In the genomic region with DNA sequence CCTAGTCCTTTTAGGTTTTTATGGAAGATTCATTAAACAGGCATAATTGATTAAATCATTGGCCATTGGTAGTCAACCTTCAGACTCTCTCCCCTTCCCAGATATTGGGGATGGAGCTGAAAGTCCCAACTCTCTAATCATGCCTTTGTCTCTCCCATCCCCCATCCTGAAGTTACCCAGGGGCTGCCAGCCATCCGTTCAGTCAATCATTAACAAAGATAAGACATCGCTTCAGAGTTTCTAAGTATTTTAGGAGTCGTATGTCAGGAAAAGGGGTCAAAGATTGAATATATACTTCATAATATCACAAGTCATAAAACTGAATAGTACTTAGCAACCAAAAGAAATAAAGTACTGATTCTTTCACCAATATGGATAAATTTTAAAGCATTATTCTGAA, we compare ENCODE assay signal across 1 cellular context.
TF ChIP-seq lines count a peak whose summit lies in the region.

No MANE protein-coding gene starts in this region.

TF ChIP-seq in IMR-90, 13 proteins besides CTCF, POLR2A, EP300 and RAD21:
- TF ChIP-seq, protein P1, sequence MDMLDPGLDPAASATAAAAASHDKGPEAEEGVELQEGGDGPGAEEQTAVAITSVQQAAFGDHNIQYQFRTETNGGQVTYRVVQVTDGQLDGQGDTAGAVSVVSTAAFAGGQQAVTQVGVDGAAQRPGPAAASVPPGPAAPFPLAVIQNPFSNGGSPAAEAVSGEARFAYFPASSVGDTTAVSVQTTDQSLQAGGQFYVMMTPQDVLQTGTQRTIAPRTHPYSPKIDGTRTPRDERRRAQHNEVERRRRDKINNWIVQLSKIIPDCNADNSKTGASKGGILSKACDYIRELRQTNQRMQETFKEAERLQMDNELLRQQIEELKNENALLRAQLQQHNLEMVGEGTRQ (IDR thresholded peaks at IDR 0.05; ENCODE audit: low read depth, low read length): no peak
- TF ChIP-seq CHD1 (IDR thresholded peaks at IDR 0.05; ENCODE audit: low read depth, low read length): no peak
- TF ChIP-seq BHLHE40 (IDR thresholded peaks at IDR 0.05; ENCODE audit: low read depth, low read length): no peak
- no peak for TF ChIP-seq MAZ (IDR thresholded peaks at IDR 0.05; ENCODE audit: borderline replicate concordance, low read depth, low read length)
- no peak for TF ChIP-seq MAFK (IDR thresholded peaks at IDR 0.05; ENCODE audit: low read depth, low read length)
- TF ChIP-seq RFX5 (IDR thresholded peaks at IDR 0.05; ENCODE audit: low read depth, low read length): no peak
- no peak for TF ChIP-seq FOS (IDR thresholded peaks at IDR 0.05; ENCODE audit: low read depth, low read length)
- TF ChIP-seq SMC3 (IDR thresholded peaks at IDR 0.05; ENCODE audit: low read depth, low read length): no peak
TF ChIP-seq in IMR-90: peak in this region for 0.
